ENCODE assay signal across 7 cellular contexts in genomic region chr17:44774271-44775135, GRCh38. TPM values are rescaled to one million over a fixed set of nuclear protein-coding genes. Genes with fewer than 3 reads are reported as not detected.
DNase-seq lines count a peak whose midpoint lies in the region; ATAC-seq, FAIRE-seq and TF ChIP-seq lines count a peak whose summit lies in the region.

No MANE protein-coding gene starts in this region.

- H3K27me3 ChIP-seq in Peyer's patch (no peaks in the 10 kb centered on the region), fibroblast of lung (ENCODE audit: control insufficient read depth, insufficient read depth, low read length) (no peaks in the 10 kb centered on the region)

- peak; percentile 44 to 53 for ATAC-seq in naive B cell (ENCODE audit: low read depth in 2 of 2)

- peak overlapping the region; percentile 9 for H2AFZ ChIP-seq in fibroblast of lung (ENCODE audit: low read length)

- H3K79me2 ChIP-seq in fibroblast of lung (ENCODE audit: control insufficient read depth, insufficient read depth, low read length): no peaks in the 10 kb centered on the region

- TF ChIP-seq POLR2A in Peyer's patch (IDR thresholded peaks at IDR 0.05): no peak

- no peak overlapping the region for H3K9ac ChIP-seq in fibroblast of lung (ENCODE audit: insufficient read depth, low read length)

- H4K20me1 ChIP-seq in fibroblast of lung (ENCODE audit: control insufficient read depth, extremely low read depth, insufficient read depth, low read length): no peaks in the 10 kb centered on the region

- no peaks in the 10 kb centered on the region for H3K9me3 Mint-ChIP-seq in naive B cell

- H3K9me3 ChIP-seq in Peyer's patch: no peaks in the 10 kb centered on the region
- H3K9me3 ChIP-seq in fibroblast of lung (ENCODE audit: control insufficient read depth, insufficient read depth, low read depth, low read length): no peaks in the 10 kb centered on the region

- H3K4me3 ChIP-seq in Peyer's patch (peak overlapping the region; percentile 50 to 74 (median 68)), fibroblast of lung (replicated peaks in 1 of 4; ENCODE audit: control extremely low read depth in 1 of 4, insufficient read depth in 1 of 4, low read depth in 3 of 4, low read length in 4 of 4) (peak overlapping the region; percentile 48 to 58 (median 54))

- peaks cover 0 to 42% (median 14%) of the 10 kb centered on the region in 3 donors for H3K27me3 Mint-ChIP-seq in naive B cell

- H3K4me1 ChIP-seq in Peyer's patch (peaks cover 4 to 28% (median 7%) of the 10 kb centered on the region in 4 donors), fibroblast of lung (ENCODE audit: control insufficient read depth, extremely low read depth, insufficient read depth, low read length) (peaks cover 4% of the 10 kb centered on the region)

- FAIRE-seq in GM18507 (lab: Jason Lieb, UNC): peak; percentile 88

- peak; percentile 96 to 99 (median 98) for TF ChIP-seq CTCF in Peyer's patch (IDR thresholded peaks at IDR 0.05)
- peak; percentile 97 to 99 for TF ChIP-seq CTCF in fibroblast of lung (conservative IDR thresholded peaks at IDR 0.05 in 1 of 2, IDR thresholded peaks at IDR 0.05 in 1 of 2; ENCODE audit: low read depth in 1 of 2, low read length in 2 of 2)

- DNase-seq in GM18507 (ENCODE audit: extremely low spot score, insufficient read length, low read depth): peak; percentile 87
- DNase-seq in Kasumi-1 (lab: John Stamatoyannopoulos, UW): peak; percentile 75 to 81
- DNase-seq in Peyer's patch: peak; percentile 91 to 96 (median 92)
- peak; percentile 95 to 97 for DNase-seq in activated T-cell treated with anti-CD3 and anti-CD28 coated beads, Interleukin-2, amount 50 U/mL, for 48 hours
- DNase-seq in fibroblast of lung (ENCODE audit: low read depth in 2 of 2): peak; percentile 52 to 63
- DNase-seq in naive B cell: peak; percentile 81
- peak; percentile 65 to 77 for DNase-seq in stimulated activated CD8-positive, alpha-beta memory T cell treated with anti-CD3 and anti-CD28 coated beads, Interleukin-7, amount 100 ng/mL, for 48 hours (ENCODE audit: extremely low read depth in 1 of 2, low read depth in 1 of 2)

- H3K36me3 ChIP-seq in Peyer's patch (no peaks in the 10 kb centered on the region), fibroblast of lung (ENCODE audit: control insufficient read depth, insufficient read depth, low read length) (no peaks in the 10 kb centered on the region)

- H3K4me3 Mint-ChIP-seq in naive B cell: peak overlapping the region; percentile 82 to 96 (median 92)

- H3K4me2 ChIP-seq in fibroblast of lung (ENCODE audit: extremely low read depth, insufficient read depth, low read length): peak overlapping the region; percentile 100

- no peaks in the 10 kb centered on the region for H3K36me3 Mint-ChIP-seq in naive B cell

- H3K27ac ChIP-seq in Peyer's patch (peak overlapping the region in 2 of 4 donors; percentile 38 to 72), fibroblast of lung (ENCODE audit: insufficient read depth, low read length) (no peak overlapping the region)

- H3K4me1 Mint-ChIP-seq in naive B cell: peaks cover 20 to 32% (median 22%) of the 10 kb centered on the region in 3 donors

- peak overlapping the region in 3 of 6 donors; percentile 62 to 87 (median 66) for H3K27ac Mint-ChIP-seq in naive B cell

RNA-seq across cellular contexts. Expression of gene ADAM11, which starts 15.7 kb away (rescaled TPM):
- total RNA-seq in Peyer's patch (1 to 10 TPM in 1 of 4 donors, under 1 TPM in 1, not detected in 2; 0.67 to 1.4 TPM), fibroblast of lung (0.51 and 0.66 TPM in 2 replicates)
- polyA plus RNA-seq in fibroblast of lung (0.18 and 0.52 TPM in 2 replicates), naive B cell (ENCODE audit: low read depth in 6 of 6) (under 1 TPM in 1 of 6 donors, not detected in 5; 0.13 TPM)
- polyA plus RNA-seq in fibroblast of lung (2012): 0.32 and 0.75 TPM in 2 replicates
- 0.75 TPM in 1 of 2 replicates, not detected in the other for polyA minus RNA-seq in fibroblast of lung (ENCODE audit: low replicate concordance)

RNA-seq across cellular contexts. Expression of gene GJC1, which starts 55.6 kb away (rescaled TPM):
- 1 to 10 TPM; 1.4 to 7.4 (median 2.5) TPM for total RNA-seq in Peyer's patch
- 19.3 and 33.9 TPM in 2 replicates for total RNA-seq in fibroblast of lung
- polyA plus RNA-seq in fibroblast of lung: 33.6 and 97.3 TPM in 2 replicates
- polyA plus RNA-seq in fibroblast of lung (2012): 27.6 and 78.0 TPM in 2 replicates
- polyA minus RNA-seq in fibroblast of lung (ENCODE audit: low replicate concordance): 71.8 and 316 TPM in 2 replicates
- polyA plus RNA-seq in naive B cell (ENCODE audit: low read depth in 6 of 6): not detected
